Comparison of ENCODE assay signal across 18 cellular contexts in genomic region chr7:4730971-4731370, GRCh38. TPM values are rescaled to one million over a fixed set of nuclear protein-coding genes. Genes with fewer than 3 reads are reported as not detected.
DNase-seq lines count a peak whose midpoint lies in the region; ATAC-seq and TF ChIP-seq lines count a peak whose summit lies in the region.
"Had no signal": no experiment of that assay in that cellular context is flagged by ENCODE, and none has a peak within 500 bp of the region (broad histone marks: within the 10 kb centered on the region; RNA-seq: fewer than 3 reads in every experiment).

No MANE protein-coding gene starts in this region.

- peaks cover 97% of the 10 kb centered on the region for H3K79me2 ChIP-seq in hepatocyte

- H3K9me3 Mint-ChIP-seq in activated CD4-positive, alpha-beta T cell treated with anti-CD3 and anti-CD28 coated beads, Interleukin-2, amount 10 ng/mL, durations not matched to agents 7 days and 5 days = no peaks in the 10 kb centered on the region
- H3K9me3 Mint-ChIP-seq in stimulated activated naive CD8-positive, alpha-beta T cell treated with anti-CD3 and anti-CD28 coated beads, Interleukin-15, Interleukin-2, amounts not matched to agents 100 ng/mL and 50 ng/mL, for 24 hours = no peaks in the 10 kb centered on the region

- H3K27me3 Mint-ChIP-seq in activated CD4-positive, alpha-beta T cell treated with anti-CD3 and anti-CD28 coated beads, Interleukin-2, amount 10 ng/mL, durations not matched to agents 7 days and 5 days = no peaks in the 10 kb centered on the region
- no peaks in the 10 kb centered on the region for H3K27me3 Mint-ChIP-seq in stimulated activated naive CD8-positive, alpha-beta T cell treated with anti-CD3 and anti-CD28 coated beads, Interleukin-15, Interleukin-2, amounts not matched to agents 100 ng/mL and 50 ng/mL, for 24 hours

- H3K4me3 ChIP-seq in hepatocyte = no peak overlapping the region
- no peak overlapping the region for H3K4me3 ChIP-seq in tibial artery
- H3K4me3 ChIP-seq: GM12878, HAP-1 had no signal

- peaks cover 57% of the 10 kb centered on the region for H3K4me1 Mint-ChIP-seq in activated CD4-positive, alpha-beta T cell treated with anti-CD3 and anti-CD28 coated beads, Interleukin-2, amount 10 ng/mL, durations not matched to agents 7 days and 5 days
- H3K4me1 Mint-ChIP-seq in stimulated activated naive CD8-positive, alpha-beta T cell treated with anti-CD3 and anti-CD28 coated beads, Interleukin-15, Interleukin-2, amounts not matched to agents 100 ng/mL and 50 ng/mL, for 24 hours (ENCODE audit: low read depth) = peaks cover 64% of the 10 kb centered on the region

- H3K36me3 ChIP-seq in hepatocyte (replicated peaks; ENCODE audit: insufficient read depth, low read depth) = no peaks in the 10 kb centered on the region
- H3K36me3 ChIP-seq in tibial artery = peaks cover 0 to 14% (median 0%) of the 10 kb centered on the region in 3 donors
- H3K36me3 ChIP-seq: HAP-1 had no signal

- H3K27me3 ChIP-seq in hepatocyte (no peaks in the 10 kb centered on the region), tibial artery (no peaks in the 10 kb centered on the region)

- CTCF ChIA-PET in activated CD4-positive, alpha-beta T cell treated with anti-CD3 and anti-CD28 coated beads, Interleukin-2, amount 10 ng/mL, durations not matched to agents 7 days and 5 days (lab: Charles Lee) = no interaction called here

- peak overlapping the region; percentile 23 for H3K27ac ChIP-seq in hepatocyte
- H3K27ac ChIP-seq in tibial artery = peak overlapping the region; percentile 18 to 34
- H3K27ac ChIP-seq: 22Rv1 had no signal

- DNase-seq in activated CD4-positive, alpha-beta T cell treated with anti-CD3 and anti-CD28 coated beads, Interleukin-2, amount 10 ng/mL, durations not matched to agents 7 days and 5 days = no peak
- no peak for DNase-seq in activated CD4-positive, alpha-beta T cell treated with anti-CD3 and anti-CD28 coated beads for 4 hours
- no peak for DNase-seq in stimulated activated naive CD8-positive, alpha-beta T cell treated with anti-CD3 and anti-CD28 coated beads, Interleukin-15, Interleukin-2, amounts not matched to agents 100 U/mL and 50 U/mL, for 24 hours
- DNase-seq in hepatocyte (ENCODE audit: low spot score) (no peak), tibial artery (no peak)
- DNase-seq: C1 segment of cervical spinal cord, Caco-2, DMS53, IMR-90, NCI-H1417 treated with DMSO at 0.1 percent for 48 hours, NCI-H2029 treated with DMSO at 0.1 percent for 48 hours, NCI-H526 had no signal

- 63% methylated on average over 10 of the region's 10 CpGs for WGBS in hepatocyte (ENCODE audit: low lambda C conversion rate, missing lambda C conversion rate)

- peak overlapping the region; percentile 74 for H3K27ac Mint-ChIP-seq in activated CD4-positive, alpha-beta T cell treated with anti-CD3 and anti-CD28 coated beads, Interleukin-2, amount 10 ng/mL, durations not matched to agents 7 days and 5 days
- H3K27ac Mint-ChIP-seq in stimulated activated naive CD8-positive, alpha-beta T cell treated with anti-CD3 and anti-CD28 coated beads, Interleukin-15, Interleukin-2, amounts not matched to agents 100 ng/mL and 50 ng/mL, for 24 hours = peak overlapping the region; percentile 31

- no peaks in the 10 kb centered on the region for H3K9me2 ChIP-seq in hepatocyte (replicated peaks; ENCODE audit: insufficient read depth)

- no peak overlapping the region for H2AFZ ChIP-seq in hepatocyte

- POLR2A ChIA-PET in activated CD4-positive, alpha-beta T cell treated with anti-CD3 and anti-CD28 coated beads, Interleukin-2, amount 10 ng/mL, durations not matched to agents 7 days and 5 days (lab: Charles Lee) = no interaction called here

- H3K4me1 ChIP-seq in hepatocyte (ENCODE audit: insufficient read depth) (peaks cover 3% of the 10 kb centered on the region), tibial artery (peaks cover 0 to 62% (median 32%) of the 10 kb centered on the region in 4 donors)
- H3K4me1 ChIP-seq: Caco-2, HAP-1 had no signal

- H3K4me3 Mint-ChIP-seq in activated CD4-positive, alpha-beta T cell treated with anti-CD3 and anti-CD28 coated beads, Interleukin-2, amount 10 ng/mL, durations not matched to agents 7 days and 5 days = no peak overlapping the region
- H3K4me3 Mint-ChIP-seq in stimulated activated naive CD8-positive, alpha-beta T cell treated with anti-CD3 and anti-CD28 coated beads, Interleukin-15, Interleukin-2, amounts not matched to agents 100 ng/mL and 50 ng/mL, for 24 hours = no peak overlapping the region

- no peak overlapping the region for H3K4me2 ChIP-seq in hepatocyte

- intact Hi-C loops in tibial artery (cut with DNase I; ENCODE audit: low total_unique reads) = no loop called here

- H3K36me3 Mint-ChIP-seq in activated CD4-positive, alpha-beta T cell treated with anti-CD3 and anti-CD28 coated beads, Interleukin-2, amount 10 ng/mL, durations not matched to agents 7 days and 5 days (ENCODE audit: low read depth) = peaks cover 21% of the 10 kb centered on the region
- peaks cover 29% of the 10 kb centered on the region for H3K36me3 Mint-ChIP-seq in stimulated activated naive CD8-positive, alpha-beta T cell treated with anti-CD3 and anti-CD28 coated beads, Interleukin-15, Interleukin-2, amounts not matched to agents 100 ng/mL and 50 ng/mL, for 24 hours (ENCODE audit: low read depth)

- H3K9me3 ChIP-seq in hepatocyte (ENCODE audit: low read depth) = no peaks in the 10 kb centered on the region
- no peaks in the 10 kb centered on the region for H3K9me3 ChIP-seq in tibial artery
- H3K9me3 ChIP-seq: Caco-2, HAP-1 had no signal

- peaks cover 26% of the 10 kb centered on the region for H4K20me1 ChIP-seq in hepatocyte (ENCODE audit: insufficient read depth, poor library complexity, severe bottlenecking)

- no peak for TF ChIP-seq CTCF in hepatocyte (IDR thresholded peaks at IDR 0.05; ENCODE audit: poor library complexity)
- TF ChIP-seq CTCF in tibial artery (IDR thresholded peaks at IDR 0.05) = no peak

- no peak for ATAC-seq in stimulated activated naive CD8-positive, alpha-beta T cell treated with anti-CD3 and anti-CD28 coated beads, Interleukin-15, Interleukin-2, amounts not matched to agents 100 U/mL and 50 U/mL, for 24 hours
- ATAC-seq in GM21367 (IDR thresholded peaks at IDR 0.05; ENCODE audit: unreplicated experiment) = no peak
- no peak for ATAC-seq in HG02798 (IDR thresholded peaks at IDR 0.05; ENCODE audit: poor library complexity, unreplicated experiment)
- ATAC-seq: GM12878 had no signal

RNA-seq across cellular contexts. Expression of gene AP5Z1, which starts 44.5 kb away (rescaled TPM):
- 10 to 100 TPM; 61.1 to 71.3 TPM for total RNA-seq in activated CD4-positive, alpha-beta T cell treated with anti-CD3 and anti-CD28 coated beads, Interleukin-2, amount 10 ng/mL, durations not matched to agents 7 days and 5 days
- 30.5 and 33.9 TPM in 2 replicates for total RNA-seq in hepatocyte
- 60.3 and 76.9 TPM in 2 replicates for polyA plus RNA-seq in hepatocyte

RNA-seq across cellular contexts. Expression of gene FOXK1, which starts 48.9 kb away (rescaled TPM):
- total RNA-seq in activated CD4-positive, alpha-beta T cell treated with anti-CD3 and anti-CD28 coated beads, Interleukin-2, amount 10 ng/mL, durations not matched to agents 7 days and 5 days = 10 to 100 TPM; 32.0 to 36.2 TPM
- 13.3 and 17.8 TPM in 2 replicates for total RNA-seq in hepatocyte
- 7.8 and 8.3 TPM in 2 replicates for polyA plus RNA-seq in hepatocyte
